In genomic region chr14:105128059-105128458, GRCh38 we compare ENCODE assay signal across 14 cellular contexts. TPM values are rescaled to one million over a fixed set of nuclear protein-coding genes. Genes with fewer than 3 reads are reported as not detected.
DNase-seq lines count a peak whose midpoint lies in the region; ATAC-seq and TF ChIP-seq lines count a peak whose summit lies in the region.
"Had no signal": no experiment of that assay in that cellular context is flagged by ENCODE, and none has a peak within 500 bp of the region (broad histone marks: within the 10 kb centered on the region; RNA-seq: fewer than 3 reads in every experiment).

No MANE protein-coding gene starts in this region.

- no peaks in the 10 kb centered on the region for H3K9me3 ChIP-seq in upper lobe of right lung
- H3K9me3 ChIP-seq: A549, BE2C had no signal

- H3K27me3 ChIP-seq in upper lobe of right lung, result peaks cover 6% of the 10 kb centered on the region

- H3K27ac ChIP-seq in coronary artery, result no peak overlapping the region
- H3K27ac ChIP-seq in upper lobe of right lung, result no peak overlapping the region
- H3K27ac ChIP-seq: A549, C4-2B had no signal

- intact Hi-C loops in posterior vena cava (cut with DNase I) (no loop called here), upper lobe of right lung (cut with DNase I) (no loop called here)

- H3K27me3 Mint-ChIP-seq in type B pancreatic cell, result peaks cover 22% of the 10 kb centered on the region

- no peak overlapping the region for H3K4me3 Mint-ChIP-seq in type B pancreatic cell
- H3K4me3 Mint-ChIP-seq: CD4-positive, alpha-beta memory T cell had no signal

- no peak overlapping the region for H3K27ac Mint-ChIP-seq in type B pancreatic cell
- H3K27ac Mint-ChIP-seq: CD4-positive, alpha-beta memory T cell had no signal

- H3K36me3 ChIP-seq in upper lobe of right lung, result no peaks in the 10 kb centered on the region
- H3K36me3 ChIP-seq: BE2C, HAP-1 had no signal

- ATAC-seq in upper lobe of right lung, result no peak
- ATAC-seq: A549 had no signal

- H3K36me3 Mint-ChIP-seq in type B pancreatic cell, result no peaks in the 10 kb centered on the region

- H3K4me1 ChIP-seq in upper lobe of right lung, result no peaks in the 10 kb centered on the region
- H3K4me1 ChIP-seq: BE2C, HAP-1 had no signal

- TF ChIP-seq CTCF in coronary artery (IDR thresholded peaks at IDR 0.05), result no peak
- no peak for TF ChIP-seq CTCF in type B pancreatic cell (conservative IDR thresholded peaks at IDR 0.05)
- no peak for TF ChIP-seq CTCF in upper lobe of right lung (IDR thresholded peaks at IDR 0.05)

- H3K9me3 Mint-ChIP-seq in type B pancreatic cell, result no peaks in the 10 kb centered on the region

- peaks cover 19% of the 10 kb centered on the region for H3K4me1 Mint-ChIP-seq in type B pancreatic cell (ENCODE audit: unreplicated experiment)

- H3K4me3 ChIP-seq in coronary artery (no peak overlapping the region), upper lobe of right lung (no peak overlapping the region)
- H3K4me3 ChIP-seq: A549, HAP-1 had no signal

- DNase-seq in RKO (ENCODE audit: low spot score) (peak; percentile 3), coronary artery (ENCODE audit: low spot score) (peak; percentile 29), posterior vena cava (ENCODE audit: low spot score) (peak; percentile 34), type B pancreatic cell (ENCODE audit: extremely low spot score, unreplicated experiment) (peak; percentile 44), DMS 273 treated with DMSO at 0.1 percent for 48 hours (lab: John Stamatoyannopoulos, UW) (no peak), NCI-H1930 (lab: John Stamatoyannopoulos, UW) (no peak), upper lobe of right lung (no peak)
- DNase-seq: BE2C; CD4-positive, alpha-beta memory T cell; DND-41; GDM1 had no signal

RNA-seq across cellular contexts. Expression of gene JAG2, which starts 40.5 kb away (rescaled TPM):
- total RNA-seq in posterior vena cava, result 10 to 100 TPM; 13.0 to 17.3 TPM
- total RNA-seq in type B pancreatic cell (ENCODE audit: low replicate concordance), result 16.5 and 37.1 TPM in 2 replicates
- 31.2 TPM for total RNA-seq in upper lobe of right lung

RNA-seq across cellular contexts. Expression of gene NUDT14, which starts 53.1 kb away (rescaled TPM):
- total RNA-seq in posterior vena cava (10 to 100 TPM; 12.7 to 15.9 TPM), type B pancreatic cell (ENCODE audit: low replicate concordance) (33.3 and 49.6 TPM in 2 replicates), upper lobe of right lung (59.1 TPM)

Comparison
In these comparisons a context has a peak if more than half of its experiments do, and no peak if none do; other contexts are left out.
1. DNase-seq: peak in RKO (single experiment), coronary artery (single experiment), posterior vena cava (single experiment) and type B pancreatic cell (single experiment); none in DMS 273 treated with DMSO at 0.1 percent for 48 hours (single experiment), NCI-H1930 (0 of 2) and upper lobe of right lung (single experiment).